Comparison of ENCODE assay signal across 1 cellular context in genomic region chr21:34994646-34995631, GRCh38.
TF ChIP-seq lines count a peak whose summit lies in the region.

No MANE protein-coding gene starts in this region.

TF ChIP-seq in K562, 482 proteins besides CTCF, POLR2A, EP300 and RAD21 (continued from another document):
- TF ChIP-seq ARID3B (CRISPR knock-in tag; IDR thresholded peaks at IDR 0.05; ENCODE audit: borderline replicate concordance) (0 out of 2 replicates have a peak, but pooled peaks have one; percentile 21), ZNF224 (CRISPR knock-in tag; IDR thresholded peaks at IDR 0.05) (no peak), SRSF9 (IDR thresholded peaks at IDR 0.05; ENCODE audit: borderline replicate concordance, low read depth, low read length) (no peak), CBX5 (IDR thresholded peaks at IDR 0.05; ENCODE audit: borderline replicate concordance, low read depth) (no peak), GTF3C2 (IDR thresholded peaks at IDR 0.05; ENCODE audit: borderline replicate concordance, extremely low read depth, insufficient read length) (no peak), ASH1L (IDR thresholded peaks at IDR 0.05; ENCODE audit: borderline replicate concordance, low read depth, partially characterized antibody) (no peak), SMAD1 (IDR thresholded peaks at IDR 0.05; ENCODE audit: low read depth, low read length, partially characterized antibody) (no peak), ZNF121 (CRISPR knock-in tag; conservative IDR thresholded peaks at IDR 0.05) (no peak), SMAD3 (CRISPR knock-in tag; conservative IDR thresholded peaks at IDR 0.05) (no peak), ZBED1 (IDR thresholded peaks at IDR 0.05) (no peak)
- TF ChIP-seq, protein P1, sequence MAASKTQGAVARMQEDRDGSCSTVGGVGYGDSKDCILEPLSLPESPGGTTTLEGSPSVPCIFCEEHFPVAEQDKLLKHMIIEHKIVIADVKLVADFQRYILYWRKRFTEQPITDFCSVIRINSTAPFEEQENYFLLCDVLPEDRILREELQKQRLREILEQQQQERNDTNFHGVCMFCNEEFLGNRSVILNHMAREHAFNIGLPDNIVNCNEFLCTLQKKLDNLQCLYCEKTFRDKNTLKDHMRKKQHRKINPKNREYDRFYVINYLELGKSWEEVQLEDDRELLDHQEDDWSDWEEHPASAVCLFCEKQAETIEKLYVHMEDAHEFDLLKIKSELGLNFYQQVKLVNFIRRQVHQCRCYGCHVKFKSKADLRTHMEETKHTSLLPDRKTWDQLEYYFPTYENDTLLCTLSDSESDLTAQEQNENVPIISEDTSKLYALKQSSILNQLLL (CRISPR knock-in tag; IDR thresholded peaks at IDR 0.05; ENCODE audit: borderline replicate concordance): no peak
- TF ChIP-seq, protein P2, sequence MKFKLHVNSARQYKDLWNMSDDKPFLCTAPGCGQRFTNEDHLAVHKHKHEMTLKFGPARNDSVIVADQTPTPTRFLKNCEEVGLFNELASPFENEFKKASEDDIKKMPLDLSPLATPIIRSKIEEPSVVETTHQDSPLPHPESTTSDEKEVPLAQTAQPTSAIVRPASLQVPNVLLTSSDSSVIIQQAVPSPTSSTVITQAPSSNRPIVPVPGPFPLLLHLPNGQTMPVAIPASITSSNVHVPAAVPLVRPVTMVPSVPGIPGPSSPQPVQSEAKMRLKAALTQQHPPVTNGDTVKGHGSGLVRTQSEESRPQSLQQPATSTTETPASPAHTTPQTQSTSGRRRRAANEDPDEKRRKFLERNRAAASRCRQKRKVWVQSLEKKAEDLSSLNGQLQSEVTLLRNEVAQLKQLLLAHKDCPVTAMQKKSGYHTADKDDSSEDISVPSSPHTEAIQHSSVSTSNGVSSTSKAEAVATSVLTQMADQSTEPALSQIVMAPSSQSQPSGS (CRISPR knock-in tag; IDR thresholded peaks at IDR 0.05): no peak
- TF ChIP-seq, protein P3, sequence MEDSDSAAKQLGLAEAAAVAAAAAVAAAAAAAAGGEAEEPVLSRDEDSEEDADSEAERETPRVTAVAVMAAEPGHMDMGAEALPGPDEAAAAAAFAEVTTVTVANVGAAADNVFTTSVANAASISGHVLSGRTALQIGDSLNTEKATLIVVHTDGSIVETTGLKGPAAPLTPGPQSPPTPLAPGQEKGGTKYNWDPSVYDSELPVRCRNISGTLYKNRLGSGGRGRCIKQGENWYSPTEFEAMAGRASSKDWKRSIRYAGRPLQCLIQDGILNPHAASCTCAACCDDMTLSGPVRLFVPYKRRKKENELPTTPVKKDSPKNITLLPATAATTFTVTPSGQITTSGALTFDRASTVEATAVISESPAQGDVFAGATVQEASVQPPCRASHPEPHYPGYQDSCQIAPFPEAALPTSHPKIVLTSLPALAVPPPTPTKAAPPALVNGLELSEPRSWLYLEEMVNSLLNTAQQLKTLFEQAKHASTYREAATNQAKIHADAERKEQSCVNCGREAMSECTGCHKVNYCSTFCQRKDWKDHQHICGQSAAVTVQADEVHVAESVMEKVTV (CRISPR knock-in tag; IDR thresholded peaks at IDR 0.05): no peak
